Comparison of ENCODE assay signal across 8 cellular contexts in the genomic region with DNA sequence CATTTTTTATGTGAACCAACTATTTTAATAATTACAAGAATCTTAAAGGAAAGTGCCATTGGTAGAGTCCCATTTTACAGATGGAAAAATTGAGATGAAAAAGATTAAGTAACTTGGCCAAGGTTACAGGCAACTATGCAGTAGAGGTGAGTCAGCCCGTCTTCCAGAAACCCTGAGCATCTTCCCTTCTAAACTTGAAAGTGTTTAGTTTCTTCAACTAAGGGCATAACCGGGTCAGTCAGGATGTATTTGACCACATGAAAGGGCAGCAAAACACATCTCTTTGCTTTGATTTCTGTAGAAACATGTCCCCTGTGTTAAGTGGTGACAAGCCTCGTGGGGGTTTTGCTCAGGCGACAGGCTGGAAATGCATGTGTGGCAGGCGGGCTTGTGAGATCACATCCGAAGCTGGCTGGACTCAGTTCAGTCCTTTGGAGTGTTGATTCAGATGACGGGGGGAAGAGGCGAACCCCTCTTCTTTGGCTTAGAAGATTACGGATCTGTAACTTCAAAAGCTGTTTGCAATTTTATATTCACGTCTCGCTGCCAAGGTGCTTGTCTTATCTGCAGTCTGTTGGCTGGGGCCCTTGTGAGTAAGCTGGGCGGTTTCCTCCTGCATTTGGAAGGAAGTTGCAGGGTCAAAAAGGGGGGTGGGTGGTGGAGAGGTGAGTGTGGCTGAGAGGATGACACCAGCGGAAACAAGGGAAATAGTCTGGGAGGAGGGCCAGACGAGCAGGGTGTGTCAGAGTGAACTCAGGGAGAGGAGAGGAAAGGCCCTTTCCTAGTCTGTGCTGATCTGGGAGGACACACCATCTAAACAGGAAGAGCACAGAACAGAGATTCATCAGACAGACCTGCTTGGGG.
DNase-seq lines count a peak whose midpoint lies in the region; ATAC-seq and TF ChIP-seq lines count a peak whose summit lies in the region.

No MANE protein-coding gene starts in this region.

- no peaks in the 10 kb centered on the region for H3K27me3 Mint-ChIP-seq in mesothelial cell of epicardium (ENCODE audit: low read depth)

- peak overlapping the region; percentile 67 for H3K27ac Mint-ChIP-seq in mesothelial cell of epicardium

- no peaks in the 10 kb centered on the region for H3K36me3 Mint-ChIP-seq in mesothelial cell of epicardium

- H3K4me1 Mint-ChIP-seq in mesothelial cell of epicardium: peaks cover 27% of the 10 kb centered on the region

- no peak overlapping the region for H3K4me3 Mint-ChIP-seq in mesothelial cell of epicardium

- DNase-seq in GM13977 (ENCODE audit: low spot score): peak; percentile 21
- DNase-seq in activated CD4-positive, CD25-positive, alpha-beta regulatory T cell treated with anti-CD3 and anti-CD28 coated beads, Interleukin-2, amount 50 U/mL, for 16 hours (ENCODE audit: low read depth, low spot score): peak; percentile 19
- DNase-seq in central memory CD4-positive, alpha-beta T cell: peak; percentile 92
- DNase-seq in mesothelial cell of epicardium (ENCODE audit: low spot score in 2 of 2, unreplicated experiment in 2 of 2): peak in 1 of 2 experiments; percentile 42
- DNase-seq in stimulated activated naive CD4-positive, alpha-beta T cell (lab: John Stamatoyannopoulos, UW): peak; percentile 56 to 88 (median 74)
- DNase-seq in NCI-H2081 treated with DMSO at 0.1 percent for 48 hours (lab: John Stamatoyannopoulos, UW): no peak
- no peak for DNase-seq in DMS 273 treated with DMSO at 0.1 percent for 48 hours (lab: John Stamatoyannopoulos, UW)

- H3K9me3 Mint-ChIP-seq in mesothelial cell of epicardium: no peaks in the 10 kb centered on the region

- TF ChIP-seq CTCF in GM13977 (IDR thresholded peaks at IDR 0.05; ENCODE audit: extremely low read depth, insufficient read depth, missing control alignments) (no peak), mesothelial cell of epicardium (IDR thresholded peaks at IDR 0.05; ENCODE audit: unreplicated experiment) (no peak)

- in situ Hi-C loops in GM13977 (cut with MboI; ENCODE audit: low pct_unique_long_range_greater_than_20kb, low sequenced_read_pairs, unreplicated experiment): loop anchor here (5.0 kb wide), 1 partner anchor 1205 kb away; no protein-coding TSS in a partner anchor

- ATAC-seq in HG03460 (IDR thresholded peaks at IDR 0.05; ENCODE audit: unreplicated experiment): peak; percentile 55

Comparison
In these comparisons a context has a peak if more than half of its experiments do, and no peak if none do; other contexts are left out.
1. DNase-seq: peak in GM13977 (single experiment), activated CD4-positive, CD25-positive, alpha-beta regulatory T cell treated with anti-CD3 and anti-CD28 coated beads, Interleukin-2, amount 50 U/mL, for 16 hours (single experiment), central memory CD4-positive, alpha-beta T cell (single experiment) and stimulated activated naive CD4-positive, alpha-beta T cell (6 of 6); none in NCI-H2081 treated with DMSO at 0.1 percent for 48 hours (single experiment) and DMS 273 treated with DMSO at 0.1 percent for 48 hours (single experiment).